ENCODE assay signal across 8 cellular contexts in genomic region chr11:47552581-47553416, GRCh38. TPM values are rescaled to one million over a fixed set of nuclear protein-coding genes. Genes with fewer than 3 reads are reported as not detected.
DNase-seq lines count a peak whose midpoint lies in the region; ATAC-seq and TF ChIP-seq lines count a peak whose summit lies in the region.

Gene CELF1, minus strand, starts transcription at chr11:47553132. Its CDS starts 53,609 bp downstream, at chr11:47499523.

- ATAC-seq in GM19351 (IDR thresholded peaks at IDR 0.05; ENCODE audit: unreplicated experiment) (peak; percentile 86), HG03520 (IDR thresholded peaks at IDR 0.05; ENCODE audit: unreplicated experiment) (peak; percentile 91), left lobe of liver (peak; percentile 95)

- intact Hi-C loops in CD14-positive monocyte (cut with micrococcal nuclease), result loop anchor here (2.0 to 5.0 kb wide), 4 partner anchors 35 to 55 kb away; no protein-coding TSS in a partner anchor

- H3K9me3 Mint-ChIP-seq in CD14-positive monocyte, result peaks cover 0 to 2% (median 0%) of the 10 kb centered on the region in 7 donors
- no peaks in the 10 kb centered on the region for H3K9me3 Mint-ChIP-seq in activated CD4-positive, alpha-beta T cell treated with anti-CD3 and anti-CD28 coated beads, Interleukin-2, amount 10 ng/mL, durations not matched to agents 7 days and 5 days

- CTCF ChIA-PET in activated CD4-positive, alpha-beta T cell treated with anti-CD3 and anti-CD28 coated beads, Interleukin-2, amount 10 ng/mL, durations not matched to agents 7 days and 5 days (lab: Charles Lee), result interaction anchor here (0.5 to 3.6 kb wide), 26 partner anchors 9 to 404 kb away, joined by 3 to 35 read pairs (median 4); partner anchors contain the start of genes AGBL2, KBTBD4, NDUFS3 and PTPMT1

- H3K4me1 Mint-ChIP-seq in CD14-positive monocyte, result peaks cover 42% of the 10 kb centered on the region
- H3K4me1 Mint-ChIP-seq in activated CD4-positive, alpha-beta T cell treated with anti-CD3 and anti-CD28 coated beads, Interleukin-2, amount 10 ng/mL, durations not matched to agents 7 days and 5 days, result peaks cover 43% of the 10 kb centered on the region

- peaks cover 7 to 11% of the 10 kb centered on the region in 2 donors for H3K36me3 Mint-ChIP-seq in CD14-positive monocyte
- H3K36me3 Mint-ChIP-seq in activated CD4-positive, alpha-beta T cell treated with anti-CD3 and anti-CD28 coated beads, Interleukin-2, amount 10 ng/mL, durations not matched to agents 7 days and 5 days (ENCODE audit: low read depth), result peaks cover 23% of the 10 kb centered on the region

- DNase-seq in CD14-positive monocyte (ENCODE audit: low spot score) (peak; percentile 90), NCI-H526 treated with DMSO at 0.1 percent for 48 hours (lab: John Stamatoyannopoulos, UW) (peak; percentile 94), cortex of kidney (lab: John Stamatoyannopoulos, UW) (peak; percentile 67), left lobe of liver (ENCODE audit: low spot score) (peak; percentile 93)
- DNase-seq in activated CD4-positive, alpha-beta T cell treated with anti-CD3 and anti-CD28 coated beads, Interleukin-2, amount 10 ng/mL, durations not matched to agents 7 days and 5 days, result peak; percentile 94
- peak; percentile 86 for DNase-seq in stimulated activated CD4-positive, alpha-beta T cell treated with anti-CD3 and anti-CD28 coated beads, Interleukin-2, amount 100 ng/mL, for 4 hours (ENCODE audit: low read depth)

- H3K4me3 Mint-ChIP-seq in CD14-positive monocyte, result peak within 1 kb of the TSS; percentile 96 to 98
- peak within 1 kb of the TSS; percentile 97 for H3K4me3 Mint-ChIP-seq in activated CD4-positive, alpha-beta T cell treated with anti-CD3 and anti-CD28 coated beads, Interleukin-2, amount 10 ng/mL, durations not matched to agents 7 days and 5 days

- TF ChIP-seq CTCF in CD14-positive monocyte (IDR thresholded peaks at IDR 0.05), result peak; percentile 97

- H3K27ac Mint-ChIP-seq in CD14-positive monocyte, result peak within 1 kb of the TSS; percentile 98 to 99 (median 99)
- peak within 1 kb of the TSS; percentile 93 for H3K27ac Mint-ChIP-seq in activated CD4-positive, alpha-beta T cell treated with anti-CD3 and anti-CD28 coated beads, Interleukin-2, amount 10 ng/mL, durations not matched to agents 7 days and 5 days

- H3K27me3 Mint-ChIP-seq in CD14-positive monocyte (ENCODE audit: low read depth in 3 of 3), result no peaks in the 10 kb centered on the region
- H3K27me3 Mint-ChIP-seq in activated CD4-positive, alpha-beta T cell treated with anti-CD3 and anti-CD28 coated beads, Interleukin-2, amount 10 ng/mL, durations not matched to agents 7 days and 5 days, result no peaks in the 10 kb centered on the region

- POLR2A ChIA-PET in activated CD4-positive, alpha-beta T cell treated with anti-CD3 and anti-CD28 coated beads, Interleukin-2, amount 10 ng/mL, durations not matched to agents 7 days and 5 days (lab: Charles Lee), result interaction anchor here (0.6 to 0.8 kb wide), 2 partner anchors 17 to 20 kb away, joined by 3 to 6 read pairs; no protein-coding TSS in a partner anchor

RNA-seq across cellular contexts. Expression of gene CELF1, which starts in this region (rescaled TPM):
- polyA plus RNA-seq in CD14-positive monocyte, result 10 to 100 TPM; 27.2 to 39.9 TPM
- total RNA-seq in activated CD4-positive, alpha-beta T cell treated with anti-CD3 and anti-CD28 coated beads, Interleukin-2, amount 10 ng/mL, durations not matched to agents 7 days and 5 days, result 100 to 1,000 TPM; 102 to 105 TPM
- 78.4 TPM for total RNA-seq in left lobe of liver

Comparison
In these comparisons a context has a peak if more than half of its experiments do, and no peak if none do; other contexts are left out.
1. Peak in every context shown above with its lines: DNase-seq and ATAC-seq.